ENCODE assay signal across 21 cellular contexts in the genomic region with DNA sequence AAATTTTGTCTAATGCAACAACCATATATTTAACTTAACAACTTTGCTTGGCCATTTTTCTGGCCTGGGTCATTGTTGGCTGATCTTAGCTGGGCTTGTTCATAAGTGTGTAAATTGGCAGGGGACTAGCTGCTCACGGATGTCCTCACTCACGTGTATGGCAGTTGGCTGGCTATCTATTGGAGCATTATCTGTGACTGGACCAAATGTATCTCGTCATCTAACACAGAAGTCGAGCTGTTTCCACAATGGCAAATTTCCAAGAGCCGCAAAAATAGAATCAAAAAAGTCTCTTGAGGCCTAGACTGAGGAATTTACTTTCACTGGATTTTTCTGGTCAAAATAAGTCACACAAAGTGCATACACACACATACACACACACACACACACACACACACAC.
"Had no signal": no experiment of that assay in that cellular context is flagged by ENCODE, and none has a peak within 500 bp of the region (broad histone marks: within the 10 kb centered on the region; RNA-seq: fewer than 3 reads in every experiment).

No MANE protein-coding gene starts in this region.

- ATAC-seq: esophagus mucosa; naive thymus-derived CD8-positive, alpha-beta T cell had no signal

- H3K9ac ChIP-seq: neural progenitor cell, parathyroid adenoma had no signal

- H3K4me1 ChIP-seq: neural progenitor cell, parathyroid adenoma, right atrium auricular region, spleen, testis, transverse colon had no signal

- H3K4me2 ChIP-seq: neural progenitor cell had no signal

- H2AFZ ChIP-seq: neural progenitor cell, parathyroid adenoma had no signal

- H3K36me3 ChIP-seq: cardiac muscle cell, neural progenitor cell, right atrium auricular region, spleen, transverse colon had no signal

- H3K9me3 ChIP-seq: right atrium auricular region, testis, transverse colon had no signal

- H3K4me3 ChIP-seq: cardiac muscle cell, neural progenitor cell, right atrium auricular region, spleen, testis, transverse colon had no signal

- DNase-seq: activated CD4-positive, alpha-beta T cell treated with anti-CD3 and anti-CD28 coated beads for 48 hours; activated CD4-positive, alpha-beta T cell treated with anti-CD3 and anti-CD28 coated beads, Interleukin-2, amount 50 U/mL, for 48 hours; activated CD8-positive, alpha-beta memory T cell treated with anti-CD3 and anti-CD28 coated beads for 24 hours; activated effector memory CD4-positive, alpha-beta T cell treated with Interleukin-2 at 50 U/mL for 16 hours; activated naive CD4-positive, alpha-beta T cell treated with anti-CD3 and anti-CD28 coated beads, Interleukin-2, amount 10 ng/mL, durations not matched to agents 7 days and 5 days; activated naive CD8-positive, alpha-beta T cell treated with anti-CD3 and anti-CD28 coated beads, Interleukin-2, amount 10 ng/mL, durations not matched to agents 7 days and 5 days; cerebellar nuclear complex; cortex of kidney; glutamatergic neuron; islet precursor cell; naive thymus-derived CD8-positive, alpha-beta T cell; occipital lobe; spleen; stimulated activated naive CD4-positive, alpha-beta T cell treated with Interleukin-2 at 50 U/mL for 16 hours; testis; transverse colon had no signal

- H3K27ac ChIP-seq: cardiac muscle cell, neural progenitor cell, parathyroid adenoma, right atrium auricular region, spleen, testis, transverse colon had no signal

- H3K27me3 ChIP-seq: cardiac muscle cell, neural progenitor cell, right atrium auricular region, spleen, testis, transverse colon had no signal

- H3K79me2 ChIP-seq: parathyroid adenoma had no signal
